12 cellular contexts compared by ENCODE assay signal in genomic region chr4:16896871-16897270, GRCh38. TPM values are rescaled to one million over a fixed set of nuclear protein-coding genes. Genes with fewer than 3 reads are reported as not detected.
DNase-seq lines count a peak whose midpoint lies in the region.
"Had no signal": no experiment of that assay in that cellular context is flagged by ENCODE, and none has a peak within 500 bp of the region (broad histone marks: within the 10 kb centered on the region; RNA-seq: fewer than 3 reads in every experiment).

No MANE protein-coding gene starts in this region.

- peak overlapping the region; percentile 59 for H3K4me3 ChIP-seq in rectal smooth muscle tissue (ENCODE audit: low read length)
- H3K4me3 ChIP-seq: body of pancreas had no signal

- no peak overlapping the region for H3K9ac ChIP-seq in rectal smooth muscle tissue (ENCODE audit: low read length)

- no peaks in the 10 kb centered on the region for H3K27me3 ChIP-seq in rectal smooth muscle tissue (ENCODE audit: control insufficient read depth, insufficient read depth, low read length)
- H3K27me3 ChIP-seq: body of pancreas had no signal

- peak; percentile 70 for DNase-seq in EH (ENCODE audit: low read depth)
- peak; percentile 50 for DNase-seq in hepatic stellate cell (ENCODE audit: low spot score)
- DNase-seq in posterior vena cava (ENCODE audit: low spot score) = no peak
- DNase-seq in SK-N-DZ (ENCODE audit: low spot score) = no peak
- DNase-seq in kidney tubule cell (ENCODE audit: low spot score) = no peak
- no peak for DNase-seq in NCI-H1092 treated with DMSO at 0.1 percent for 48 hours (lab: John Stamatoyannopoulos, UW)
- DNase-seq: activated CD4-positive, alpha-beta T cell treated with anti-CD3 and anti-CD28 coated beads for 4 hours; body of pancreas; midbrain; MM.1S had no signal

- H3K27ac ChIP-seq in angular gyrus (ENCODE audit: low read depth, low read length) = peak overlapping the region; percentile 39
- no peak overlapping the region for H3K27ac ChIP-seq in rectal smooth muscle tissue (ENCODE audit: low read depth, low read length)

- no peaks in the 10 kb centered on the region for H3K4me1 ChIP-seq in rectal smooth muscle tissue (ENCODE audit: control insufficient read depth, insufficient read depth, low read length)
- H3K4me1 ChIP-seq: body of pancreas had no signal

- H3K36me3 ChIP-seq in rectal smooth muscle tissue (ENCODE audit: control insufficient read depth, insufficient read depth, low read length) = no peaks in the 10 kb centered on the region

- intact Hi-C loops in posterior vena cava (cut with DNase I) = no loop called here

RNA-seq across cellular contexts. Expression of gene LDB2, which starts 1.6 kb away (rescaled TPM):
- total RNA-seq in posterior vena cava = 10 to 100 TPM; 50.5 to 52.3 TPM
- 4.7 and 5.3 TPM in 2 replicates for polyA plus RNA-seq in SK-N-DZ (2014; cell fraction: cytosol; rRNA removed)
- 2.4 and 4.3 TPM in 2 replicates for polyA plus RNA-seq in SK-N-DZ (2014; cell fraction: nucleus; rRNA removed)

Comparison
In these comparisons a context has a peak if more than half of its experiments do, and no peak if none do; other contexts are left out.
1. DNase-seq: peak in EH (single experiment) and hepatic stellate cell (single experiment); none in posterior vena cava (single experiment), SK-N-DZ (single experiment), kidney tubule cell (single experiment) and NCI-H1092 treated with DMSO at 0.1 percent for 48 hours (single experiment).